ENCODE assay signal across 1 cellular context in the genomic region with DNA sequence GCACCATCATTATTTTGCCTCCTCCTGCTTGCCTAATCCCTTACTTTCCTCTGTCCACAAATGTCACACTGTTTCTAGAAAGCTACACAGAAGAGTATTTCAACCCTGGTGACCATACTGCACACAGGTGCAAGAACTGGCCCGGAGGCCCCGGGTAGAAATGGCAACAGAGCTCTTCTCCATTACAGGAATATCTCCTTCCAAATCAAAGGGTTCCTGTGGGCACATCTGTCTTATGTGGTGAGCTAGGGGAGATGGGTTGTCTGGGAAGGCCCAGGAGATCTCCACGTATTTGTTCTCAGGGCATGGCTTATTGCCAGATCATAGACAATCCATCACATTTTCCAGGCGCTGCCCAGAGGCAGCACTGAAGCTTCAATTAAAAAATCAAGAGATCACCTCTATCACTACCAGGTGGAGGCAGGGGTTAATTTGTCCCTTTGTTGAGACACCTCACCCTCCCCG.
TF ChIP-seq lines count a peak whose summit lies in the region.

No MANE protein-coding gene starts in this region.

TF ChIP-seq in HepG2, 621 proteins besides CTCF, POLR2A, EP300 and RAD21:
- TF ChIP-seq ZKSCAN8 (CRISPR knock-in tag; IDR thresholded peaks at IDR 0.05; ENCODE audit: borderline replicate concordance): no peak
